ENCODE assay signal across 12 cellular contexts in the genomic region with DNA sequence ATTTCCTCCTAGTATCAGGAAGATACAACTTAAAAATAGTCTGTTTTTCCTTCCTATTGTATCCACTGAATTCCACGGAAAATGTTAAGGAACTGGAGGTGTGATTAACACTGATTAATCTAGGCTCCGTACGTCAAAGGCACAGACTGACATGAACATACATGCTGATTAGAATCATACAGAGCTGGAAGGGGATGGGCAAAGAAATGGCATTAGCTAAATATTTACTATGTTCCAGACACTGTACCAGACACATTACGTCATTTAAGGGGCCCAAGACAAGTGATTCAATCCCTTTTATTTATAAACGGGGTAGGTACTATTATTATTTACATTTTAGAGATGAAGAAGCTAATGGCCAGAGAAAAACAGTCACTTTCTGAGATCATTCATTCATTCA. TPM values are rescaled to one million over a fixed set of nuclear protein-coding genes. Genes with fewer than 3 reads are reported as not detected.
A peak's percentile ranks its signal among the peaks of the same experiment; 100 is the strongest.
DNase-seq lines count a peak whose midpoint lies in the region; ATAC-seq and TF ChIP-seq lines count a peak whose summit lies in the region.
"Had no signal": no experiment of that assay in that cellular context is flagged by ENCODE, and none has a peak within 500 bp of the region (broad histone marks: within the 10 kb centered on the region; RNA-seq: fewer than 3 reads in every experiment).

No MANE protein-coding gene starts in this region.

- peaks cover 26% of the 10 kb centered on the region for H3K36me3 Mint-ChIP-seq in Calu3 (ENCODE audit: insufficient read depth, unreplicated experiment)
- peaks cover 7% of the 10 kb centered on the region for H3K36me3 Mint-ChIP-seq in activated T-helper 1 cell treated with anti-CD3 and anti-CD28 coated beads, Interleukin-12 subunit alpha, Interleukin-12 subunit beta, Interleukin-2, Interleukin-4 antibody, amounts not matched to agents 30 ng/mL and 10 ng/mL and 1 ng/mL, durations not matched to agents 14 hours and 24 hours and 36 hours (ENCODE audit: low read depth)

- peaks cover 12% of the 10 kb centered on the region for H3K4me1 Mint-ChIP-seq in Calu3 (ENCODE audit: low read depth, unreplicated experiment)
- H3K4me1 Mint-ChIP-seq in activated T-helper 1 cell treated with anti-CD3 and anti-CD28 coated beads, Interleukin-12 subunit alpha, Interleukin-12 subunit beta, Interleukin-2, Interleukin-4 antibody, amounts not matched to agents 30 ng/mL and 10 ng/mL and 1 ng/mL, durations not matched to agents 14 hours and 24 hours and 36 hours (ENCODE audit: low read depth): peaks cover 58% of the 10 kb centered on the region

- peaks cover 27% of the 10 kb centered on the region for H3K79me2 ChIP-seq in smooth muscle cell (ENCODE audit: low read depth)

- peak overlapping the region; percentile 83 for H3K27ac ChIP-seq in smooth muscle cell (ENCODE audit: low read depth)

- H3K4me3 ChIP-seq in smooth muscle cell: no peak overlapping the region

- H3K27me3 ChIP-seq in smooth muscle cell (ENCODE audit: low read depth): no peaks in the 10 kb centered on the region

- TF ChIP-seq CTCF in Calu3 (IDR thresholded peaks at IDR 0.05; ENCODE audit: unreplicated experiment) (no peak), smooth muscle cell (IDR thresholded peaks at IDR 0.05; ENCODE audit: borderline replicate concordance, insufficient read depth, poor library complexity, severe bottlenecking) (no peak)

- DNase-seq in Calu3 (no peak), iris pigment epithelial cell (ENCODE audit: low read depth) (peak; percentile 55), smooth muscle cell (lab: John Stamatoyannopoulos, UW; ENCODE audit: unreplicated experiment) (no peak), NCI-H2081 (lab: John Stamatoyannopoulos, UW) (no peak)
- no peak for DNase-seq in activated T-helper 1 cell treated with anti-CD3 and anti-CD28 coated beads, Interleukin-12 subunit alpha, Interleukin-12 subunit beta, Interleukin-2, Interleukin-4 antibody, amounts not matched to agents 30 ng/mL and 10 ng/mL and 1 ng/mL, durations not matched to agents 14 hours and 24 hours and 36 hours (ENCODE audit: low spot score)
- DNase-seq: activated CD4-positive, alpha-beta T cell treated with anti-CD3 and anti-CD28 coated beads, Interleukin-2, amount 50 U/mL, for 1 hour; activated gamma-delta T cell treated with Interleukin-2 at 50 U/mL for 16 hours; foreskin melanocyte; NCI-H2029 treated with DMSO at 0.1 percent for 48 hours; stimulated activated CD4-positive, alpha-beta T cell treated with anti-CD3 and anti-CD28 coated beads, Interleukin-2, amount 100 ng/mL, for 24 hours had no signal

- CTCF ChIA-PET in Calu3 (lab: Charles Lee): no interaction called here

- H3K4me2 ChIP-seq in smooth muscle cell: peak overlapping the region; percentile 86

- peak overlapping the region; percentile 54 for H3K9ac ChIP-seq in smooth muscle cell (ENCODE audit: low read depth)

- 34% methylated on average over 5 of the region's 5 CpGs for WGBS in smooth muscle cell (ENCODE audit: low lambda C conversion rate)

- intact Hi-C loops in Calu3 (cut with micrococcal nuclease; ENCODE audit: unreplicated experiment): no loop called here
- intact Hi-C loops in activated T-helper 1 cell treated with anti-CD3 and anti-CD28 coated beads, Interleukin-12 subunit alpha, Interleukin-12 subunit beta, Interleukin-2, Interleukin-4 antibody, amounts not matched to agents 30 ng/mL and 10 ng/mL and 1 ng/mL, durations not matched to agents 14 hours and 24 hours and 36 hours (cut with micrococcal nuclease): no loop called here

- no TSS peak for BruUV-seq in Calu3 (replicated peaks; lab: Mats Ljungman, UMichigan)

- peaks cover 33% of the 10 kb centered on the region for H3K4me1 ChIP-seq in smooth muscle cell (ENCODE audit: low read depth)

- H3K27me3 Mint-ChIP-seq in Calu3 (ENCODE audit: unreplicated experiment): peaks cover 14% of the 10 kb centered on the region
- no peaks in the 10 kb centered on the region for H3K27me3 Mint-ChIP-seq in activated T-helper 1 cell treated with anti-CD3 and anti-CD28 coated beads, Interleukin-12 subunit alpha, Interleukin-12 subunit beta, Interleukin-2, Interleukin-4 antibody, amounts not matched to agents 30 ng/mL and 10 ng/mL and 1 ng/mL, durations not matched to agents 14 hours and 24 hours and 36 hours (ENCODE audit: insufficient read depth)

- H3K4me3 Mint-ChIP-seq in Calu3 (ENCODE audit: low read depth, unreplicated experiment): peak overlapping the region; percentile 77
- H3K4me3 Mint-ChIP-seq in activated T-helper 1 cell treated with anti-CD3 and anti-CD28 coated beads, Interleukin-12 subunit alpha, Interleukin-12 subunit beta, Interleukin-2, Interleukin-4 antibody, amounts not matched to agents 30 ng/mL and 10 ng/mL and 1 ng/mL, durations not matched to agents 14 hours and 24 hours and 36 hours: peak overlapping the region; percentile 85

- H2AFZ ChIP-seq in smooth muscle cell (ENCODE audit: low read depth): peak overlapping the region; percentile 12

- H4K20me1 ChIP-seq in smooth muscle cell (ENCODE audit: low read depth): peaks cover 25% of the 10 kb centered on the region

- no peaks in the 10 kb centered on the region for H3K36me3 ChIP-seq in smooth muscle cell (ENCODE audit: low read depth)

- H3K9me3 Mint-ChIP-seq in Calu3 (ENCODE audit: low read depth, unreplicated experiment): no peaks in the 10 kb centered on the region
- H3K9me3 Mint-ChIP-seq in activated T-helper 1 cell treated with anti-CD3 and anti-CD28 coated beads, Interleukin-12 subunit alpha, Interleukin-12 subunit beta, Interleukin-2, Interleukin-4 antibody, amounts not matched to agents 30 ng/mL and 10 ng/mL and 1 ng/mL, durations not matched to agents 14 hours and 24 hours and 36 hours: peaks cover 15% of the 10 kb centered on the region

- ATAC-seq in HG02885 (IDR thresholded peaks at IDR 0.05; ENCODE audit: poor library complexity, unreplicated experiment) (no peak), GM21423 (IDR thresholded peaks at IDR 0.05; ENCODE audit: unreplicated experiment) (no peak)

- H3F3A ChIP-seq in smooth muscle cell (ENCODE audit: low read depth): peaks cover 15% of the 10 kb centered on the region

- H3K27ac Mint-ChIP-seq in Calu3 (ENCODE audit: unreplicated experiment): no peak overlapping the region
- peak overlapping the region; percentile 83 for H3K27ac Mint-ChIP-seq in activated T-helper 1 cell treated with anti-CD3 and anti-CD28 coated beads, Interleukin-12 subunit alpha, Interleukin-12 subunit beta, Interleukin-2, Interleukin-4 antibody, amounts not matched to agents 30 ng/mL and 10 ng/mL and 1 ng/mL, durations not matched to agents 14 hours and 24 hours and 36 hours

- no peaks in the 10 kb centered on the region for H3K9me3 ChIP-seq in smooth muscle cell (replicated peaks; ENCODE audit: low read depth)

RNA-seq across cellular contexts. Expression of a gene that starts 1.9 kb away (rescaled TPM):
- 19.4 and 22.6 TPM in 2 replicates for total RNA-seq in Calu3 (2022)
- 38.5 and 42.6 TPM in 2 replicates for total RNA-seq in activated T-helper 1 cell treated with anti-CD3 and anti-CD28 coated beads, Interleukin-12 subunit alpha, Interleukin-12 subunit beta, Interleukin-2, Interleukin-4 antibody, amounts not matched to agents 30 ng/mL and 10 ng/mL and 1 ng/mL, durations not matched to agents 14 hours and 24 hours and 36 hours
- 240 and 267 TPM in 2 replicates for total RNA-seq in smooth muscle cell
- polyA plus RNA-seq in smooth muscle cell: 77.0 and 87.8 TPM in 2 replicates
